ENCODE assay signal across 8 cellular contexts in the genomic region with DNA sequence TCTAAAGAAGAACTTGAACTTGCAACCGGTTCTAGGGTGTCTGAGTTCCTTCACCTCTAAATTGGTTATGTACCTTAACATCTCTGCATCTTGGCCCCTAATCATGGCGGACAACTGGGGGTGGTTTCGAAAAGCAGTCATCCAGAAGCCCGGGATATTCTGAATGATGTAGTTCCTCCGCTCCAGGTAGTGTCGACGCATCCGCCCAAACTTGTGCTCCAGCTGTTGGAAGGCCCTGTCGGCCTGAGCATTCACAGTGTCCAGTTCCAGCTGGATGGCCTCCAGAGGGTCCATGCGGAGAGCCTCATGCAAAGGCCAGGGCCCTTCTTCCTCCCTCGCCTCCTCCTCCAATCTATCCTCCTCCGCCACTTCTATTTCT. TPM values are rescaled to one million over a fixed set of nuclear protein-coding genes. Genes with fewer than 3 reads are reported as not detected.
DNase-seq lines count a peak whose midpoint lies in the region; ATAC-seq, FAIRE-seq and TF ChIP-seq lines count a peak whose summit lies in the region.

No MANE protein-coding gene starts in this region.

- intact Hi-C loops in esophagus squamous epithelium (cut with DNase I), result no loop called here

- ATAC-seq in A549 (peak; percentile 25 to 45; a peak in 4 of 6 replicates), GM21825 (IDR thresholded peaks at IDR 0.05; ENCODE audit: unreplicated experiment) (peak; percentile 2)

- H3K36me3 ChIP-seq in esophagus squamous epithelium, result peaks cover 0 to 15% (median 4%) of the 10 kb centered on the region in 3 donors
- H3K36me3 ChIP-seq in neuron (ENCODE audit: insufficient read depth, low read length), result peaks cover 18% of the 10 kb centered on the region

- H3K4me3 ChIP-seq in A549 (peak overlapping the region; percentile 100), esophagus squamous epithelium (peak overlapping the region; percentile 72 to 86 (median 82)), neuron (ENCODE audit: low read length) (peak overlapping the region; percentile 87)

- no peak for TF ChIP-seq RAD21 in A549 (conservative IDR thresholded peaks at IDR 0.05 in 1 of 2, IDR thresholded peaks at IDR 0.05 in 1 of 2)

- peak in 1 of 2 experiments; percentile 12 for DNase-seq in A549 (ENCODE audit: low read depth in 1 of 2, low spot score in 1 of 2)
- peak; percentile 4 for DNase-seq in T-helper 9 cell
- no peak for DNase-seq in esophagus squamous epithelium (lab: John Stamatoyannopoulos, UW)
- DNase-seq in HK-2 (ENCODE audit: unreplicated experiment), result no peak
- DNase-seq in cerebellar cortex (ENCODE audit: low spot score), result no peak
- DNase-seq in DMS153 (lab: John Stamatoyannopoulos, UW), result no peak

- H3K27me3 ChIP-seq in esophagus squamous epithelium (no peaks in the 10 kb centered on the region), neuron (ENCODE audit: insufficient read depth, low read length) (no peaks in the 10 kb centered on the region)

- H3K27ac ChIP-seq in A549 (peak overlapping the region; percentile 94 to 97), esophagus squamous epithelium (peak overlapping the region; percentile 97 to 99 (median 98))

- 41% methylated on average over 8 of the region's 12 CpGs for WGBS in A549 (ENCODE audit: missing lambda C conversion rate)
- 5 to 6% methylated on average over 12 of the region's 12 CpGs for WGBS in esophagus squamous epithelium, 2 donors

- TF ChIP-seq POLR2A in A549 (IDR thresholded peaks at IDR 0.05; ENCODE audit: low read length) (no peak), esophagus squamous epithelium (IDR thresholded peaks at IDR 0.05) (no peak)

- POLR2A ChIA-PET in A549 (lab: Yijun Ruan, JAX), result interaction anchor here (1.5 to 1.8 kb wide), 4 partner anchors 9 to 292 kb away, joined by 5 to 11 read pairs (median 6); partner anchors contain the start of genes CALHM5 and RWDD1

- H2AFZ ChIP-seq in neuron (ENCODE audit: low read depth, low read length), result no peak overlapping the region

- peak overlapping the region; percentile 94 for H3K4me2 ChIP-seq in A549

- CTCF ChIA-PET in A549 (lab: Yijun Ruan, JAX), result interaction anchor here (1.2 to 3.8 kb wide), 5 partner anchors 9 to 389 kb away, joined by 3 to 17 read pairs (median 9); no protein-coding TSS in a partner anchor

- H3K4me1 ChIP-seq in A549 (peaks cover 36% of the 10 kb centered on the region), esophagus squamous epithelium (peaks cover 19 to 63% (median 28%) of the 10 kb centered on the region in 3 donors), neuron (ENCODE audit: insufficient read depth, low read length) (peaks cover 35% of the 10 kb centered on the region)

- TF ChIP-seq CTCF in A549 (IDR thresholded peaks at IDR 0.05) (no peak), esophagus squamous epithelium (IDR thresholded peaks at IDR 0.05) (no peak)

- H3K9me3 ChIP-seq in A549, result no peaks in the 10 kb centered on the region
- H3K9me3 ChIP-seq in esophagus squamous epithelium, result no peaks in the 10 kb centered on the region
- peaks cover 3% of the 10 kb centered on the region for H3K9me3 ChIP-seq in neuron (ENCODE audit: low read length)

- FAIRE-seq in A549 (lab: Jason Lieb, UNC), result no peak

- TF ChIP-seq EP300 in A549 (IDR thresholded peaks at IDR 0.05), result no peak

TF ChIP-seq in A549, 52 proteins besides CTCF, POLR2A, EP300 and RAD21:
- no peak for TF ChIP-seq MYC (IDR thresholded peaks at IDR 0.05; ENCODE audit: borderline replicate concordance, low read length)
- no peak for TF ChIP-seq SMC3 (IDR thresholded peaks at IDR 0.05)
- no peak for TF ChIP-seq HEYL (CRISPR knock-in tag; IDR thresholded peaks at IDR 0.05)
- no peak for TF ChIP-seq ATOH8 (CRISPR knock-in tag; IDR thresholded peaks at IDR 0.05; ENCODE audit: low read depth)
- no peak for TF ChIP-seq ZNF302 (CRISPR knock-in tag; IDR thresholded peaks at IDR 0.05)
- no peak for TF ChIP-seq CBX8 (IDR thresholded peaks at IDR 0.05)
- TF ChIP-seq ZSCAN20 (CRISPR knock-in tag; IDR thresholded peaks at IDR 0.05), result no peak
- TF ChIP-seq PHF8 (IDR thresholded peaks at IDR 0.05; ENCODE audit: borderline replicate concordance, low read depth), result no peak
- no peak for TF ChIP-seq NPAS2 (CRISPR knock-in tag; IDR thresholded peaks at IDR 0.05; ENCODE audit: borderline replicate concordance)
- no peak for TF ChIP-seq ELK1 (IDR thresholded peaks at IDR 0.05; ENCODE audit: low read depth, low read length)
- no peak for TF ChIP-seq BHLHE40 (IDR thresholded peaks at IDR 0.05; ENCODE audit: low read depth, low read length)
- no peak for TF ChIP-seq JUN (IDR thresholded peaks at IDR 0.05)

RNA-seq across cellular contexts. Expression of gene TSPYL1, which starts 0.9 kb away (rescaled TPM):
- polyA plus RNA-seq in A549 (2011; rRNA removed) (31.6 and 32.5 TPM in 2 replicates), A549 (2017; fragmentation: RNase III; extraction: RNeasy Plus Mini Kit Qiagen cat#74134 plus additional on column Dnase treatment) (27.8 to 31.9 TPM (median 31.8 TPM) in 3 replicates)
- polyA plus RNA-seq in A549 (2012; cell fraction: cytosol; rRNA removed), result 11.4 and 13.2 TPM in 2 replicates
- 11.1 and 15.2 TPM in 2 replicates for polyA plus RNA-seq in A549 (2012; cell fraction: nucleus; rRNA removed)
- polyA minus RNA-seq in A549 (2011; rRNA and poly(A)+ RNA removed), result 36.0 and 42.7 TPM in 2 replicates
- 10 to 100 TPM; 55.5 to 78.3 (median 58.1) TPM for total RNA-seq in esophagus squamous epithelium

RNA-seq across cellular contexts. Expression of gene TSPYL4, which starts 25.0 kb away (rescaled TPM):
- 5.6 TPM in 2 replicates for polyA plus RNA-seq in A549 (2011; rRNA removed)
- 3.2 and 3.5 TPM in 2 replicates for polyA plus RNA-seq in A549 (2012; cell fraction: cytosol; rRNA removed)
- polyA plus RNA-seq in A549 (2012; cell fraction: nucleus; rRNA removed), result 4.6 and 6.1 TPM in 2 replicates
- polyA plus RNA-seq in A549 (2017; fragmentation: RNase III; extraction: RNeasy Plus Mini Kit Qiagen cat#74134 plus additional on column Dnase treatment), result 3.7 to 4.2 TPM (median 3.9 TPM) in 3 replicates
- 4.1 and 5.4 TPM in 2 replicates for polyA minus RNA-seq in A549 (2011; rRNA and poly(A)+ RNA removed)
- 10 to 100 TPM in 1 of 4 donors, 1 to 10 TPM in 3; 2.8 to 11.8 (median 6.3) TPM for total RNA-seq in esophagus squamous epithelium
